In the genomic region with DNA sequence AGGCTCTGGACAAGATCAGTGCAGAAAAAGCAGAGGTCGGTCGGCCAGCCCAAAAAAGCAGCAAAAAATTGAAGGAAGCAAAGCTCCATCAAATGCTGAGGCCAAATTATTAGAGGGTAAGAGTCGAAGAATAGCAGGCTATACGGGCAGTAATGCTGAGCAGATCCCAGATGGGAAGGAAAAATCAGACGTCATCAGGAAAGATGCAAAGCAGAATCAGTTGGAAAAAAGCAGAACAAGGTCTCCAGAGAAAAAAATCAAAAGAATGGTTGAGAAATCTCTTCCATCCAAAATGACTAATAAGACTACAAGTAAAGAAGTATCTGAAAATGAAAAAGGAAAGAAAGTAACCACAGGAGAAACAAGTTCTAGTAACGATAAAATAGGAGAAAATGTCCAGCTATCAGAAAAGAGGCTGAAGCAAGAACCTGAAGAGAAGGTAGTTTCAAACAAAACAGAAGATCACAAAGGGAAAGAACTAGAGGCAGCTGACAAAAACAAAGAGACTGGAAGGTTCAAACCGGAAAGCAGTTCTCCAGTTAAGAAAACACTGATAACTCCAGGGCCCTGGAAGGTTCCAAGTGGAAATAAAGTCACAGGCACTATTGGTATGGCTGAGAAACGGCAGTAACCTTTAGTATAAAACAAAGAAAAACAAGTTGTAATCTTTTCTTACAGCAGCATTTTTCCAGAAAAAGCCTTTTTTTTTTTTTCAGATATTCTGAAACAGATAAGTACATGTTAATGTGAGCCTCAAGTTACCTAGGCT, we compare ENCODE assay signal across 12 cellular contexts.
DNase-seq lines count a peak whose midpoint lies in the region; ATAC-seq and TF ChIP-seq lines count a peak whose summit lies in the region.
"Had no signal": no experiment of that assay in that cellular context is flagged by ENCODE, and none has a peak within 500 bp of the region (broad histone marks: within the 10 kb centered on the region; RNA-seq: fewer than 3 reads in every experiment).

No MANE protein-coding gene starts in this region.

- DNase-seq in ascending aorta (ENCODE audit: low spot score in 2 of 2): no peak
- DNase-seq in fibroblast of pulmonary artery (ENCODE audit: low read depth): peak; percentile 66
- DNase-seq in transverse colon: no peak
- DNase-seq in occipital lobe (lab: John Stamatoyannopoulos, UW): no peak
- DNase-seq in activated CD4-positive, alpha-beta T cell treated with anti-CD3 and anti-CD28 coated beads, Interleukin-2, amount 50 U/mL, for 48 hours: no peak
- no peak for DNase-seq in NCI-H187 treated with DMSO at 0.1 percent for 48 hours (lab: John Stamatoyannopoulos, UW)
- DNase-seq: activated CD4-positive, alpha-beta T cell treated with anti-CD3 and anti-CD28 coated beads for 48 hours; activated T-cell treated with anti-CD3 and anti-CD28 coated beads, Interleukin-2, amount 50 U/mL, for 48 hours; NCI-H1092 treated with DMSO at 0.1 percent for 48 hours had no signal

- TF ChIP-seq POLR2A in transverse colon (IDR thresholded peaks at IDR 0.05): no peak

- H3K27ac ChIP-seq in ascending aorta (peak overlapping the region; percentile 55 to 71), muscle layer of duodenum (ENCODE audit: low read length) (peak overlapping the region; percentile 65), transverse colon (peak overlapping the region; percentile 32 to 71 (median 56))
- H3K27ac ChIP-seq: right lobe of liver had no signal

- ATAC-seq in HG02571 (IDR thresholded peaks at IDR 0.05; ENCODE audit: unreplicated experiment): no peak

- 61 to 66% methylated on average over 7 to 8 of the region's 8 CpGs for WGBS in transverse colon (ENCODE audit: low coverage in 1 of 2), 2 donors

- H3K36me3 ChIP-seq in ascending aorta (no peaks in the 10 kb centered on the region), muscle layer of duodenum (ENCODE audit: control insufficient read depth in 1 of 2, insufficient read depth in 2 of 2, low read length in 2 of 2) (no peaks in the 10 kb centered on the region), transverse colon (peaks cover 0 to 8% (median 2%) of the 10 kb centered on the region in 4 donors)

- in situ Hi-C loops in transverse colon (cut with MboI; ENCODE audit: low pct_ligation_motif_present in 1 of 4, low pct_unique_long_range_greater_than_20kb in 1 of 4, low sequenced_read_pairs in 3 of 4): loop anchor here (10.0 to 25.0 kb wide), 3 partner anchors 539 to 571 kb away; no protein-coding TSS in a partner anchor

- intact Hi-C loops in ascending aorta (cut with DNase I): no loop called here
- intact Hi-C loops in transverse colon (cut with DNase I; ENCODE audit: low total_unique reads): no loop called here

- no peak for TF ChIP-seq EP300 in transverse colon (IDR thresholded peaks at IDR 0.05; ENCODE audit: low read depth)

- TF ChIP-seq CTCF in ascending aorta (IDR thresholded peaks at IDR 0.05) (no peak), fibroblast of pulmonary artery (IDR thresholded peaks at IDR 0.05; ENCODE audit: low read length, missing control alignments) (no peak), transverse colon (IDR thresholded peaks at IDR 0.05) (no peak)

- H3K4me1 ChIP-seq in ascending aorta: peaks cover 0 to 13% of the 10 kb centered on the region in 2 donors
- peaks cover 0 to 25% of the 10 kb centered on the region in 2 donors for H3K4me1 ChIP-seq in muscle layer of duodenum (ENCODE audit: control insufficient read depth in 1 of 2, insufficient read depth in 2 of 2, low read length in 2 of 2)
- H3K4me1 ChIP-seq in transverse colon: peaks cover 0 to 11% (median 3%) of the 10 kb centered on the region in 4 donors
- H3K4me1 ChIP-seq: right lobe of liver had no signal

- H3K4me3 ChIP-seq in ascending aorta (peak overlapping the region in 1 of 2 donors; percentile 16), fibroblast of pulmonary artery (replicated peaks; ENCODE audit: low read depth, low read length) (no peak overlapping the region), muscle layer of duodenum (ENCODE audit: low read depth in 1 of 2, low read length in 2 of 2) (no peak overlapping the region), transverse colon (no peak overlapping the region)
- H3K4me3 ChIP-seq: right lobe of liver had no signal

- H3K9me3 ChIP-seq in ascending aorta (no peaks in the 10 kb centered on the region), muscle layer of duodenum (ENCODE audit: control insufficient read depth in 1 of 2, low read length in 2 of 2) (no peaks in the 10 kb centered on the region), transverse colon (no peaks in the 10 kb centered on the region)
- H3K9me3 ChIP-seq: right lobe of liver had no signal

- H3K27me3 ChIP-seq in ascending aorta (no peaks in the 10 kb centered on the region), muscle layer of duodenum (ENCODE audit: low read depth, low read length) (no peaks in the 10 kb centered on the region), transverse colon (no peaks in the 10 kb centered on the region)
- H3K27me3 ChIP-seq: right lobe of liver had no signal
